ENCODE assay signal across 8 cellular contexts in genomic region chr10:97292097-97292861, GRCh38. TPM values are rescaled to one million over a fixed set of nuclear protein-coding genes. Genes with fewer than 3 reads are reported as not detected.
DNase-seq lines count a peak whose midpoint lies in the region; ATAC-seq, FAIRE-seq and TF ChIP-seq lines count a peak whose summit lies in the region.

TSS of gene ARHGAP19 (minus strand) at chr10:97292637. CDS start at chr10:97292627, 10 bp downstream.

- H3K4me1 ChIP-seq in H1 (replicated peaks in 1 of 4; ENCODE audit: control insufficient read depth in 3 of 4, insufficient read depth in 4 of 4, low read length in 3 of 4): peaks cover 0 to 4% (median under 1%) of the 10 kb centered on the region in 4 experiments; a peak in 3 of 7 replicates

- 0 out of 2 replicates have a peak within 1 kb of the TSS, but pooled peaks have one; percentile 31 for H2BK15ac ChIP-seq in H1 (ENCODE audit: low read length)

- H2AK5ac ChIP-seq in H1 (ENCODE audit: low read depth, low read length): no peak within 1 kb of the TSS; the same call in 1 of the 2 replicates

- H2BK20ac ChIP-seq in H1 (ENCODE audit: low read length): no peak within 1 kb of the TSS

- H3K56ac ChIP-seq in H1 (replicated peaks; ENCODE audit: insufficient read length, low read depth, low read length): no peak within 1 kb of the TSS

- peak within 1 kb of the TSS; percentile 64 to 89 (median 84) for H3K4me3 ChIP-seq in H1 (ENCODE audit: extremely low read depth in 1 of 4, insufficient read depth in 2 of 4, low read depth in 3 of 4, low read length in 4 of 4)

- H3K4me2 ChIP-seq in H1 (ENCODE audit: insufficient read depth in 1 of 2, low read depth in 2 of 2, low read length in 2 of 2): peak within 1 kb of the TSS; percentile 48 to 82

- peaks cover 0 to 23% of the 10 kb centered on the region in 2 experiments; a peak in 2 of 4 replicates for H3K79me2 ChIP-seq in H1 (ENCODE audit: control insufficient read depth in 1 of 2, insufficient read depth in 2 of 2, low read length in 2 of 2)

- no peak; a peak in 1 of 4 replicates for TF ChIP-seq RAD21 in H1 (IDR thresholded peaks at IDR 0.05 in 1 of 2, conservative IDR thresholded peaks at IDR 0.05 in 1 of 2; ENCODE audit: low read depth in 2 of 2, low read length in 2 of 2)

- H4K8ac ChIP-seq in H1 (ENCODE audit: extremely low read depth, insufficient read depth, low read length): peak within 1 kb of the TSS; percentile 89; the same call in 1 of the 2 replicates

- peak; percentile 81 to 95 for TF ChIP-seq POLR2A in H1 (IDR thresholded peaks at IDR 0.05; ENCODE audit: control extremely low read depth in 1 of 2, low read depth in 2 of 2, low read length in 2 of 2)

- peak within 1 kb of the TSS; percentile 67 for H4K5ac ChIP-seq in H1 (ENCODE audit: insufficient read length, low read depth, low read length)

- H3K27ac Mint-ChIP-seq in memory B cell: peak within 1 kb of the TSS; percentile 70

- H3K27me3 Mint-ChIP-seq in memory B cell: no peaks in the 10 kb centered on the region

- H3K18ac ChIP-seq in H1 (ENCODE audit: extremely low read depth, low read length): peak within 1 kb of the TSS; percentile 86

- H3K9ac ChIP-seq in H1 (replicated peaks in 1 of 4; ENCODE audit: extremely low read depth in 1 of 4, low read depth in 3 of 4, low read length in 3 of 4): peak within 1 kb of the TSS; percentile 70 to 90 (median 88)

- H3K9me3 Mint-ChIP-seq in memory B cell: no peaks in the 10 kb centered on the region

- H3K27ac ChIP-seq in H1 (ENCODE audit: low read depth, low read length): peak within 1 kb of the TSS; percentile 93

- FAIRE-seq in HTR-8/SVneo (lab: Jason Lieb, UNC) (peak; percentile 72), H1 (lab: Jason Lieb, UNC) (peak; percentile 81)

- peaks cover 2% of the 10 kb centered on the region for H3K36me3 Mint-ChIP-seq in memory B cell

- H3K4ac ChIP-seq in H1 (replicated peaks; ENCODE audit: insufficient read length, low read depth, low read length): no peak within 1 kb of the TSS

- 2% methylated on average over 48 of the region's 55 CpGs; no CpG with 5 or more reads in 1 of the 2 experiments for WGBS in H1 (ENCODE audit: extremely low coverage in 1 of 2, insufficient coverage in 1 of 2, insufficient read length in 1 of 2, insufficient replicate concordance in 2 of 2, low coverage in 1 of 2, low lambda C conversion rate in 2 of 2, missing lambda C conversion rate in 1 of 2), 2 experiments

- peak within 1 kb of the TSS; percentile 11; the same call in 1 of the 2 replicates for H2BK12ac ChIP-seq in H1 (ENCODE audit: low read depth, low read length)

- peak within 1 kb of the TSS; percentile 96 for H3K4me3 Mint-ChIP-seq in memory B cell

- no peak within 1 kb of the TSS for H4K91ac ChIP-seq in H1 (replicated peaks; ENCODE audit: insufficient read length, low read length)

- no peaks in the 10 kb centered on the region for H3K27me3 ChIP-seq in H1 (replicated peaks in 1 of 4; ENCODE audit: control insufficient read depth in 3 of 4, extremely low read depth in 1 of 4, insufficient read depth in 3 of 4, low read length in 3 of 4)

- in situ Hi-C loops in Caki2 (cut with HindIII; ENCODE audit: low pct_unique_long_range_greater_than_20kb, low sequenced_read_pairs): no loop called here

- no peak within 1 kb of the TSS for H2BK120ac ChIP-seq in H1 (replicated peaks; ENCODE audit: low read depth, low read length)

- peak; percentile 90 for ATAC-seq in GM21367 (IDR thresholded peaks at IDR 0.05; ENCODE audit: unreplicated experiment)
- peak; percentile 98 for ATAC-seq in memory B cell (ENCODE audit: low read depth)

- no peaks in the 10 kb centered on the region; the same call in 1 of the 2 replicates for H3K79me1 ChIP-seq in H1 (ENCODE audit: low read depth, low read length)

- no peak within 1 kb of the TSS for H3K23ac ChIP-seq in H1 (ENCODE audit: insufficient read length)

- POLR2A ChIA-PET in H1 (lab: Charles Lee; ENCODE audit: partially characterized antibody): interaction anchor here (0.7 to 3.4 kb wide), 10 partner anchors 12 to 109 kb away, joined by 3 to 32 read pairs (median 4); partner anchors contain the start of genes FRAT1, FRAT2 and RRP12

- peaks cover 4% of the 10 kb centered on the region for H3K23me2 ChIP-seq in H1 (ENCODE audit: low read depth, low read length)

- peaks cover 0 to 3% (median under 1%) of the 10 kb centered on the region in 4 experiments; a peak in 2 of 8 replicates for H3K36me3 ChIP-seq in H1 (ENCODE audit: control insufficient read depth in 2 of 4, insufficient read depth in 4 of 4, low read length in 3 of 4)

- peaks cover 17% of the 10 kb centered on the region for H3K4me1 Mint-ChIP-seq in memory B cell

- 0 out of 4 replicates have a peak, but pooled peaks of 1 of the 3 experiments have one; percentile 6 for TF ChIP-seq CTCF in H1 (IDR thresholded peaks at IDR 0.05; ENCODE audit: control extremely low read depth in 1 of 3, insufficient read depth in 1 of 3, low read depth in 1 of 3, low read length in 3 of 3)

- H3K9me3 ChIP-seq in H1 (ENCODE audit: insufficient read depth in 2 of 2, low read depth in 1 of 2, low read length in 1 of 2): no peaks in the 10 kb centered on the region

- CTCF ChIA-PET in H1 (lab: Charles Lee; ENCODE audit: partially characterized antibody): interaction anchor here (1.2 to 1.5 kb wide), 4 partner anchors 10 to 64 kb away, joined by 3 to 12 read pairs (median 3); no protein-coding TSS in a partner anchor

- H2BK5ac ChIP-seq in H1 (ENCODE audit: low read depth, low read length): peak within 1 kb of the TSS; percentile 92; the same call in 1 of the 2 replicates

- H2AFZ ChIP-seq in H1 (ENCODE audit: low read length): peak within 1 kb of the TSS; percentile 44

- no peak within 1 kb of the TSS for H3K14ac ChIP-seq in H1 (ENCODE audit: insufficient read length)

- no peaks in the 10 kb centered on the region for H4K20me1 ChIP-seq in H1 (replicated peaks in 1 of 2; ENCODE audit: control insufficient read depth in 1 of 2, insufficient read depth in 2 of 2, low read length in 2 of 2)

- DNase-seq in Caki2 (ENCODE audit: low read depth) (peak; percentile 99), HTR-8/SVneo (ENCODE audit: insufficient read length, low spot score) (peak; percentile 98), NOMO-1 treated with dmso at 0.1 percent for 144 hours (lab: John Stamatoyannopoulos, UW; ENCODE audit: unreplicated experiment) (peak; percentile 98), H1 (ENCODE audit: low read depth in 1 of 2, low spot score in 2 of 2) (peak; percentile 92 to 93), memory B cell (ENCODE audit: low spot score in 2 of 2) (peak; percentile 78 to 92)
- DNase-seq in activated CD8-positive, alpha-beta memory T cell treated with anti-CD3 and anti-CD28 coated beads for 48 hours (ENCODE audit: low read depth in 2 of 3, low spot score in 2 of 3): peak; percentile 57 to 78 (median 77)
- peak; percentile 89 for DNase-seq in stimulated activated CD8-positive, alpha-beta memory T cell treated with anti-CD3 and anti-CD28 coated beads, Interleukin-12 subunit alpha, Interleukin-12 subunit beta, amount 100 ng/mL, for 24 hours (ENCODE audit: extremely low read depth)

- no peak for TF ChIP-seq EP300 in H1 (IDR thresholded peaks at IDR 0.05; ENCODE audit: borderline replicate concordance in 1 of 2, low read depth in 2 of 2, low read length in 2 of 2)

TF ChIP-seq in H1, 55 proteins besides CTCF, POLR2A, EP300 and RAD21 (continues in another document):
- peak; percentile 90; the same call in 1 of the 2 replicates for TF ChIP-seq TBP (IDR thresholded peaks at IDR 0.05; ENCODE audit: low read depth, low read length)
- peak; percentile 2 for TF ChIP-seq TEAD4 (IDR thresholded peaks at IDR 0.05; ENCODE audit: low read depth, low read length)
- peak; percentile 90 for TF ChIP-seq PHF8 (conservative IDR thresholded peaks at IDR 0.05; ENCODE audit: low read depth, low read length)
- TF ChIP-seq MAX (IDR thresholded peaks at IDR 0.05): 0 out of 2 replicates have a peak, but pooled peaks have one; percentile 12
- TF ChIP-seq SP1 (IDR thresholded peaks at IDR 0.05; ENCODE audit: low read depth, low read length): peak; percentile 98
- no peak for TF ChIP-seq CBX8 (IDR thresholded peaks at IDR 0.05; ENCODE audit: borderline replicate concordance, low read depth, low read length)
- TF ChIP-seq RBBP5 (IDR thresholded peaks at IDR 0.05; ENCODE audit: borderline replicate concordance, low read depth, low read length): 0 out of 2 replicates have a peak, but pooled peaks have one; percentile 64
- TF ChIP-seq CREB1 (IDR thresholded peaks at IDR 0.05): peak; percentile 62; the same call in 1 of the 2 replicates
- peak; percentile 88 for TF ChIP-seq SP2 (IDR thresholded peaks at IDR 0.05; ENCODE audit: low read length)
- TF ChIP-seq KDM4A (IDR thresholded peaks at IDR 0.05; ENCODE audit: low read depth, low read length, severe bottlenecking): peak; percentile 44
- TF ChIP-seq TAF1 (IDR thresholded peaks at IDR 0.05; ENCODE audit: low read depth, low read length): peak; percentile 93
- no peak for TF ChIP-seq JUN (IDR thresholded peaks at IDR 0.05; ENCODE audit: low read depth, low read length)
- peak; percentile 81 for TF ChIP-seq POLR2AphosphoS5 (IDR thresholded peaks at IDR 0.05; ENCODE audit: low read depth, low read length)
- peak; percentile 81 for TF ChIP-seq TAF7 (optimal IDR thresholded peaks at IDR 0.05; ENCODE audit: borderline replicate concordance, low read depth, low read length)
- TF ChIP-seq SAP30 (IDR thresholded peaks at IDR 0.05; ENCODE audit: insufficient read depth, insufficient replicate concordance, low read length): peak; percentile 53
- no peak for TF ChIP-seq RFX5 (IDR thresholded peaks at IDR 0.05; ENCODE audit: borderline replicate concordance, low read depth, low read length)
- TF ChIP-seq HDAC2 (IDR thresholded peaks at IDR 0.05; ENCODE audit: borderline replicate concordance in 1 of 2, low read depth in 2 of 2, low read length in 2 of 2): peak in 1 of 2 experiments; percentile 53; a peak in 1 of 4 replicates
- TF ChIP-seq BACH1 (IDR thresholded peaks at IDR 0.05; ENCODE audit: low read length): no peak

RNA-seq across cellular contexts. Expression of gene ARHGAP19, which starts in this region (rescaled TPM):
- total RNA-seq in Caki2 (2014; rRNA removed; shearing (Covaris generic); ENCODE audit: low replicate concordance): 1.7 and 4.5 TPM in 2 replicates
- total RNA-seq in H1 (2021; fragmentation: NEBNext Ultra II Directional; extraction: Animal tissue kit (Norgen Biotek cat#: 25700)): 32.1 and 33.4 TPM in 2 replicates
- polyA plus RNA-seq in H1 (2011; rRNA removed): 9.5 and 13.3 TPM in 2 replicates
- 19.2 TPM for polyA plus RNA-seq in H1 (2011; cell fraction: cytosol; rRNA removed)
- polyA plus RNA-seq in H1 (2011; cell fraction: nucleus; rRNA removed): 9.8 TPM
- 16.8 to 21.9 TPM (median 18.8 TPM) in 4 replicates for polyA plus RNA-seq in H1 (2012, experiment 1 of 2)
- 2.7 TPM for polyA plus RNA-seq in H1 (2012, experiment 2 of 2)
- 15.0 TPM for polyA plus RNA-seq in H1 (2013, experiment 1 of 2)
- 17.4 TPM for polyA plus RNA-seq in H1 (2013, experiment 2 of 2)
- 20.2 and 23.3 TPM in 2 replicates for polyA minus RNA-seq in H1 (2011; rRNA and poly(A)+ RNA removed)
- polyA minus RNA-seq in H1 (2011; cell fraction: cytosol; rRNA and poly(A)+ RNA removed): 16.4 TPM
- 11.4 TPM for polyA minus RNA-seq in H1 (2011; cell fraction: nucleus; rRNA and poly(A)+ RNA removed)

Comparison
In these comparisons a context has a peak if more than half of its experiments do, and no peak if none do; other contexts are left out.
1. Peak in every context shown above with its lines: DNase-seq, ATAC-seq, H3K4me3 ChIP-seq and H3K27ac ChIP-seq.